In genomic region chr18:79733996-79734770, GRCh38 we compare ENCODE assay signal across 12 cellular contexts.
"Had no signal": no experiment of that assay in that cellular context is flagged by ENCODE, and none has a peak within 500 bp of the region (broad histone marks: within the 10 kb centered on the region; RNA-seq: fewer than 3 reads in every experiment).

No MANE protein-coding gene starts in this region.

- H3K4me3 Mint-ChIP-seq: activated naive CD8-positive, alpha-beta T cell treated with anti-CD3 and anti-CD28 coated beads for 36 hours; activated T-helper 17 cell treated with anti-CD3 and anti-CD28 coated beads, Interleukin-2, amount 50 U/mL, for 72 hours; nephron; type B pancreatic cell had no signal

- DNase-seq: activated CD4-positive, alpha-beta T cell treated with anti-CD3 and anti-CD28 coated beads for 1 hour; activated CD4-positive, alpha-beta T cell treated with anti-CD3 and anti-CD28 coated beads, Interleukin-2, amount 50 U/mL, for 48 hours; activated naive CD4-positive, alpha-beta T cell; activated naive CD8-positive, alpha-beta T cell treated with anti-CD3 and anti-CD28 coated beads for 36 hours; amygdala; body of pancreas; occipital lobe; stomach; testis had no signal

- H3K4me1 Mint-ChIP-seq: activated naive CD8-positive, alpha-beta T cell treated with anti-CD3 and anti-CD28 coated beads for 36 hours; activated T-helper 17 cell treated with anti-CD3 and anti-CD28 coated beads, Interleukin-2, amount 50 U/mL, for 72 hours had no signal

- H3K27me3 Mint-ChIP-seq: activated naive CD8-positive, alpha-beta T cell treated with anti-CD3 and anti-CD28 coated beads for 36 hours; activated T-helper 17 cell treated with anti-CD3 and anti-CD28 coated beads, Interleukin-2, amount 50 U/mL, for 72 hours; type B pancreatic cell had no signal

- H3K27ac Mint-ChIP-seq: activated naive CD8-positive, alpha-beta T cell treated with anti-CD3 and anti-CD28 coated beads for 36 hours; activated T-helper 17 cell treated with anti-CD3 and anti-CD28 coated beads, Interleukin-2, amount 50 U/mL, for 72 hours; nephron; type B pancreatic cell had no signal

- H3K9me3 Mint-ChIP-seq: activated T-helper 17 cell treated with anti-CD3 and anti-CD28 coated beads, Interleukin-2, amount 50 U/mL, for 72 hours; nephron; type B pancreatic cell had no signal

- ATAC-seq: activated T-helper 17 cell treated with anti-CD3 and anti-CD28 coated beads, Interleukin-2, amount 50 U/mL, for 72 hours; body of pancreas had no signal
